Comparison of ENCODE assay signal across 8 cellular contexts in the genomic region with DNA sequence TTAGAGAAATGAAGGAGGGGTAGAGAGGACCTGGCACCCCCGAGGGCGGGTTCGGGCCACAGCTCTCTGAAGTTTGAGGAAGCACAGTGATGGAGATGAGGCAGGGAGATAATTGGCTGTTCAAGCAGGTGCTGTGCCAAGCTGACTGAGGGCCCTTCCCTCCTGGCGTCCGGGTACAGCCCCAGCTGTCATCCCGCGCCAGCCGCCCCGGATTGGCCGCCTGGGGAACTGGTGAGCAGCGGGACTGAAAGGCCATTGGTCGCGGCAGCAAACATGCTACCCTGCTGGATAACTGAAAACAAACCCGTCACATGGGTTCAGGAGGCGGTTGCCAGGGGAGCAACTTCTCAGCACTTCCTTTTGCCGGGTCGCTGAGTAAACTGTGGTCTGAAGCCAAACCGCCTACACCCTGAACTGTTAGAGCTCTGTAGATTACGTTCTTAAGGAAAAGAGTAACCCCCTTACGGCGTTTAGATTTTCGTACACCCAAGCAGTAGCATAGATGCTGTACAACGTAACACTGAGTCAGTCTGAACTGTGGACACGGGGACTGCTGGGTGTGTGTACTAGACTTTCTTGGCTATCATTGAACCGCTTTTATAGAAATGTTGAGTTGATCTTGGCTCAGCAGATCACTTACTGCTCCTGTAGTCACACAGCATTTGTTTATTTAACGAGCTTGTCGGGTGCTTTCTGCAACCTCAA.
A peak's percentile ranks its signal among the peaks of the same experiment; 100 is the strongest.
DNase-seq lines count a peak whose midpoint lies in the region; ATAC-seq and TF ChIP-seq lines count a peak whose summit lies in the region.

No MANE protein-coding gene starts in this region.

- peak overlapping the region; percentile 95 for H3K9ac ChIP-seq in OCI-LY1 (ENCODE audit: low read length)

- no peaks in the 10 kb centered on the region for H3F3A ChIP-seq in OCI-LY1 (ENCODE audit: insufficient read depth, low read length)

- H2AFZ ChIP-seq in OCI-LY1 (ENCODE audit: low read length) = no peak overlapping the region

- peaks cover 57% of the 10 kb centered on the region for H3K36me3 ChIP-seq in OCI-LY1 (ENCODE audit: insufficient read depth, low read length)

- peak overlapping the region; percentile 88 for H3K27ac ChIP-seq in OCI-LY1 (ENCODE audit: low read depth, low read length, poor library complexity, severe bottlenecking)

- peaks cover 40% of the 10 kb centered on the region for H3K79me2 ChIP-seq in OCI-LY1 (ENCODE audit: insufficient read depth, low read length)

- peak; percentile 69 for ATAC-seq in GM21515 (IDR thresholded peaks at IDR 0.05; ENCODE audit: unreplicated experiment)

- no peaks in the 10 kb centered on the region for H3K27me3 ChIP-seq in OCI-LY1 (ENCODE audit: insufficient read depth, low read length)

- no peaks in the 10 kb centered on the region for H3K9me2 ChIP-seq in OCI-LY1 (ENCODE audit: low read depth, low read length)

- H3K4me2 ChIP-seq in OCI-LY1 (ENCODE audit: low read length) = peak overlapping the region; percentile 83

- DNase-seq in D341Med (ENCODE audit: low spot score) (peak; percentile 94), HuH-7 (ENCODE audit: low spot score) (peak; percentile 95), activated T-cell treated with anti-CD3 and anti-CD28 coated beads for 1 hour (ENCODE audit: low read depth) (peak; percentile 89), epidermal melanocyte (ENCODE audit: insufficient read length, low spot score) (peak; percentile 97), midbrain (lab: John Stamatoyannopoulos, UW) (peak; percentile 98)
- peak; percentile 93 to 95 for DNase-seq in stimulated activated CD8-positive, alpha-beta memory T cell treated with anti-CD3 and anti-CD28 coated beads, Interleukin-15, amount 100 ng/mL, for 48 hours (ENCODE audit: low read depth in 2 of 2)

- H3K9me3 ChIP-seq in OCI-LY1 (ENCODE audit: low read length) = no peaks in the 10 kb centered on the region

- H3K4me1 ChIP-seq in OCI-LY1 (ENCODE audit: insufficient read depth, low read length, severe bottlenecking) = peaks cover 42% of the 10 kb centered on the region

- peaks cover 10% of the 10 kb centered on the region for H4K20me1 ChIP-seq in OCI-LY1 (ENCODE audit: insufficient read depth, low read length)

- no peak for TF ChIP-seq CTCF in OCI-LY1 (IDR thresholded peaks at IDR 0.05; ENCODE audit: low read length)

- peak overlapping the region; percentile 88 for H3K4me3 ChIP-seq in OCI-LY1 (ENCODE audit: low read depth, low read length, poor library complexity, severe bottlenecking)

Comparison
In these comparisons a context has a peak if more than half of its experiments do, and no peak if none do; other contexts are left out.
1. Peak in every context shown above with its lines: DNase-seq, ATAC-seq, H3K4me3 ChIP-seq and H3K27ac ChIP-seq.